1 cellular context compared by ENCODE assay signal in the genomic region with DNA sequence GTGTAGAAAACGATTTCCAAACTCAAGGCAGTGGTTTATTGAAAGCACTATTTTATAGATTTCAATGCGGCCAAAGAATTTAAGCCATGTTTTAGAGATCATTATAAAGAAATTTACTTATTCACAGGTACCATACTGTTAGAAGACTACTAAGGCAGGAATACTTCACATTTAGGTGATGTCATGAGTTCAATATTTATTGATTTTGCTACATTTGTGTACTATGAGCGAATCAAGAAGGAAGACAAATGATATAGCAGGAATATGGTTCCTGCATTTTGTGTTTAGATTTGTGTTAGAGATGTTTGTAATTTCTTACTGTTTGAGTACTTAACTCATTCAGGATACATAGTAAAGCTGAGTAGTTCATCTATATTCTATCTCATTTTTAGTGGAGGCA.
A peak's percentile ranks its signal among the peaks of the same experiment; 100 is the strongest.
TF ChIP-seq lines count a peak whose summit lies in the region.

No MANE protein-coding gene starts in this region.

TF ChIP-seq in HEK293, 187 proteins besides CTCF, POLR2A, EP300 and RAD21:
- TF ChIP-seq, protein P1, sequence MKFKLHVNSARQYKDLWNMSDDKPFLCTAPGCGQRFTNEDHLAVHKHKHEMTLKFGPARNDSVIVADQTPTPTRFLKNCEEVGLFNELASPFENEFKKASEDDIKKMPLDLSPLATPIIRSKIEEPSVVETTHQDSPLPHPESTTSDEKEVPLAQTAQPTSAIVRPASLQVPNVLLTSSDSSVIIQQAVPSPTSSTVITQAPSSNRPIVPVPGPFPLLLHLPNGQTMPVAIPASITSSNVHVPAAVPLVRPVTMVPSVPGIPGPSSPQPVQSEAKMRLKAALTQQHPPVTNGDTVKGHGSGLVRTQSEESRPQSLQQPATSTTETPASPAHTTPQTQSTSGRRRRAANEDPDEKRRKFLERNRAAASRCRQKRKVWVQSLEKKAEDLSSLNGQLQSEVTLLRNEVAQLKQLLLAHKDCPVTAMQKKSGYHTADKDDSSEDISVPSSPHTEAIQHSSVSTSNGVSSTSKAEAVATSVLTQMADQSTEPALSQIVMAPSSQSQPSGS (tag by site-specific recombination; IDR thresholded peaks at IDR 0.05; ENCODE audit: low read depth), result peak; percentile 75; the same call in 1 of the 2 replicates
- TF ChIP-seq, protein P2, sequence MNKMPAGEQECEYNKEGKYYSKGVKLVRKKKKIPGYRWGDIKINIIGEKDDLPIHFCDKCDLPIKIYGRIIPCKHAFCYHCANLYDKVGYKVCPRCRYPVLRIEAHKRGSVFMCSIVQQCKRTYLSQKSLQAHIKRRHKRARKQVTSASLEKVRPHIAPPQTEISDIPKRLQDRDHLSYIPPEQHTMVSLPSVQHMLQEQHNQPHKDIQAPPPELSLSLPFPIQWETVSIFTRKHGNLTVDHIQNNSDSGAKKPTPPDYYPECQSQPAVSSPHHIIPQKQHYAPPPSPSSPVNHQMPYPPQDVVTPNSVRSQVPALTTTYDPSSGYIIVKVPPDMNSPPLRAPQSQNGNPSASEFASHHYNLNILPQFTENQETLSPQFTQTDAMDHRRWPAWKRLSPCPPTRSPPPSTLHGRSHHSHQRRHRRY (tag by site-specific recombination; IDR thresholded peaks at IDR 0.05), result no peak
